ENCODE assay signal across 1 cellular context in the genomic region with DNA sequence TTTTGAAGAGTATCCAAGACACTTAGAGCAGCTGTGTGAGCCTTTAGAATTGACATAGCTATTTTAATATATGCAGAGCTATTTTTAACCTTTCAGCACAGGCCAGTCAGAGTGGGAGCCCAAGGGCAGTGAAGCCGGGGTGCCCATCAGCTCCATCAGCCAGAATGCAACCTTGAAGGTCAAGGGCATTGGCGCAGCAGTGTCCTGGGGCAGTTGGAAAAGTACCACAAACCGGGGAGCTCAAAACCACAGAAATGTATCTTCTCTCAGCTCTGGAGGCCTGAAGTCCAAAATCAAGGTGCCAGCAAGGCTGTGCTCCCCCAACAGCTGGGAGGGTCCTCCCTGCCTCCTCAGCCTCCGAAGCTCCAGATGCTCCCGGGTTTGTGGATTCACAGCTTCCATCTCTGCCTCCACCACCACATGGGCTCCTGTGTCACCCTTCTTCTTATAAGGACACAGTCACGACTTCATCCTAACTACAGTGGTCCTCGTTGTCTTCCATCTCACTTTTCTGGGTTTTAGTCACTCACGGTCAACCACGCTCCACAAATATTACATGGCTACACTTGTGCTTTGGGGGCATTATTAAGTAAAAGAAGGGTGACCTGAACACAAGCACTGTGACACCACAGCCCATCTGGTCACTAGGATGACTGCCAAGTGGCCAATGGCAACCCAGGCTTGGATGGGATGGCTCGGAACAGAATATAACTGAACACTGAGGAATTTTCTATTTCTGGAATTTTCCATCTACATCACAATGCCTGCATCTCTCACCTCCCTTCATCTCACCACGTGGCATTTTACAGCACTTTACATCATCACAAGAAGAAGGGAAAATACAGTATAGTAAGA.
TF ChIP-seq lines count a peak whose summit lies in the region.

No MANE protein-coding gene starts in this region.

TF ChIP-seq in IMR-90, 13 proteins besides CTCF, POLR2A, EP300 and RAD21:
- no peak for TF ChIP-seq CEBPB (IDR thresholded peaks at IDR 0.05; ENCODE audit: low read depth, low read length)
- TF ChIP-seq CHD1 (IDR thresholded peaks at IDR 0.05; ENCODE audit: low read depth, low read length) = no peak
- no peak for TF ChIP-seq NFE2L2 (IDR thresholded peaks at IDR 0.05; ENCODE audit: low read depth, low read length)
- TF ChIP-seq MAFK (IDR thresholded peaks at IDR 0.05; ENCODE audit: low read depth, low read length) = no peak
- no peak for TF ChIP-seq USF2 (IDR thresholded peaks at IDR 0.05; ENCODE audit: low read depth, low read length)
- TF ChIP-seq FOS (IDR thresholded peaks at IDR 0.05; ENCODE audit: low read depth, low read length) = no peak
- TF ChIP-seq, protein P1, sequence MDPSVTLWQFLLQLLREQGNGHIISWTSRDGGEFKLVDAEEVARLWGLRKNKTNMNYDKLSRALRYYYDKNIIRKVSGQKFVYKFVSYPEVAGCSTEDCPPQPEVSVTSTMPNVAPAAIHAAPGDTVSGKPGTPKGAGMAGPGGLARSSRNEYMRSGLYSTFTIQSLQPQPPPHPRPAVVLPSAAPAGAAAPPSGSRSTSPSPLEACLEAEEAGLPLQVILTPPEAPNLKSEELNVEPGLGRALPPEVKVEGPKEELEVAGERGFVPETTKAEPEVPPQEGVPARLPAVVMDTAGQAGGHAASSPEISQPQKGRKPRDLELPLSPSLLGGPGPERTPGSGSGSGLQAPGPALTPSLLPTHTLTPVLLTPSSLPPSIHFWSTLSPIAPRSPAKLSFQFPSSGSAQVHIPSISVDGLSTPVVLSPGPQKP (IDR thresholded peaks at IDR 0.05; ENCODE audit: borderline replicate concordance, low read depth, low read length) = no peak
- no peak for TF ChIP-seq MXI1 (IDR thresholded peaks at IDR 0.05; ENCODE audit: borderline replicate concordance, low read depth, low read length)
- TF ChIP-seq BHLHE40 (IDR thresholded peaks at IDR 0.05; ENCODE audit: low read depth, low read length) = no peak
- no peak for TF ChIP-seq RFX5 (IDR thresholded peaks at IDR 0.05; ENCODE audit: low read depth, low read length)
- TF ChIP-seq RCOR1 (IDR thresholded peaks at IDR 0.05; ENCODE audit: insufficient replicate concordance, low read length) = no peak
- TF ChIP-seq SMC3 (IDR thresholded peaks at IDR 0.05; ENCODE audit: low read depth, low read length) = no peak
- TF ChIP-seq MAZ (IDR thresholded peaks at IDR 0.05; ENCODE audit: borderline replicate concordance, low read depth, low read length) = no peak
